Comparison of ENCODE assay signal across 2 cellular contexts in genomic region chr15:40787991-40788390, GRCh38.
TF ChIP-seq lines count a peak whose summit lies in the region.

No MANE protein-coding gene starts in this region.

TF ChIP-seq in Ishikawa, 13 proteins besides CTCF, POLR2A, EP300 and RAD21:
- TF ChIP-seq EGR1 (IDR thresholded peaks at IDR 0.05), result no peak
- TF ChIP-seq CREB1 (IDR thresholded peaks at IDR 0.05; ENCODE audit: low read depth), result no peak
- no peak for TF ChIP-seq TEAD4 (IDR thresholded peaks at IDR 0.05)
- TF ChIP-seq FOXM1 (IDR thresholded peaks at IDR 0.05; ENCODE audit: borderline replicate concordance, low read depth), result no peak
- TF ChIP-seq YY1 (IDR thresholded peaks at IDR 0.05; ENCODE audit: low read depth), result no peak
- TF ChIP-seq, protein P1, sequence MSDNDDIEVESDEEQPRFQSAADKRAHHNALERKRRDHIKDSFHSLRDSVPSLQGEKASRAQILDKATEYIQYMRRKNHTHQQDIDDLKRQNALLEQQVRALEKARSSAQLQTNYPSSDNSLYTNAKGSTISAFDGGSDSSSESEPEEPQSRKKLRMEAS (IDR thresholded peaks at IDR 0.05), result no peak
- TF ChIP-seq TCF12 (IDR thresholded peaks at IDR 0.05; ENCODE audit: low read depth), result no peak
- TF ChIP-seq, protein P2, sequence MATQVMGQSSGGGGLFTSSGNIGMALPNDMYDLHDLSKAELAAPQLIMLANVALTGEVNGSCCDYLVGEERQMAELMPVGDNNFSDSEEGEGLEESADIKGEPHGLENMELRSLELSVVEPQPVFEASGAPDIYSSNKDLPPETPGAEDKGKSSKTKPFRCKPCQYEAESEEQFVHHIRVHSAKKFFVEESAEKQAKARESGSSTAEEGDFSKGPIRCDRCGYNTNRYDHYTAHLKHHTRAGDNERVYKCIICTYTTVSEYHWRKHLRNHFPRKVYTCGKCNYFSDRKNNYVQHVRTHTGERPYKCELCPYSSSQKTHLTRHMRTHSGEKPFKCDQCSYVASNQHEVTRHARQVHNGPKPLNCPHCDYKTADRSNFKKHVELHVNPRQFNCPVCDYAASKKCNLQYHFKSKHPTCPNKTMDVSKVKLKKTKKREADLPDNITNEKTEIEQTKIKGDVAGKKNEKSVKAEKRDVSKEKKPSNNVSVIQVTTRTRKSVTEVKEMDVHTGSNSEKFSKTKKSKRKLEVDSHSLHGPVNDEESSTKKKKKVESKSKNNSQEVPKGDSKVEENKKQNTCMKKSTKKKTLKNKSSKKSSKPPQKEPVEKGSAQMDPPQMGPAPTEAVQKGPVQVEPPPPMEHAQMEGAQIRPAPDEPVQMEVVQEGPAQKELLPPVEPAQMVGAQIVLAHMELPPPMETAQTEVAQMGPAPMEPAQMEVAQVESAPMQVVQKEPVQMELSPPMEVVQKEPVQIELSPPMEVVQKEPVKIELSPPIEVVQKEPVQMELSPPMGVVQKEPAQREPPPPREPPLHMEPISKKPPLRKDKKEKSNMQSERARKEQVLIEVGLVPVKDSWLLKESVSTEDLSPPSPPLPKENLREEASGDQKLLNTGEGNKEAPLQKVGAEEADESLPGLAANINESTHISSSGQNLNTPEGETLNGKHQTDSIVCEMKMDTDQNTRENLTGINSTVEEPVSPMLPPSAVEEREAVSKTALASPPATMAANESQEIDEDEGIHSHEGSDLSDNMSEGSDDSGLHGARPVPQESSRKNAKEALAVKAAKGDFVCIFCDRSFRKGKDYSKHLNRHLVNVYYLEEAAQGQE (IDR thresholded peaks at IDR 0.05; ENCODE audit: low read depth), result no peak
- TF ChIP-seq TAF1 (IDR thresholded peaks at IDR 0.05; ENCODE audit: low read depth), result no peak
- TF ChIP-seq, protein P3, sequence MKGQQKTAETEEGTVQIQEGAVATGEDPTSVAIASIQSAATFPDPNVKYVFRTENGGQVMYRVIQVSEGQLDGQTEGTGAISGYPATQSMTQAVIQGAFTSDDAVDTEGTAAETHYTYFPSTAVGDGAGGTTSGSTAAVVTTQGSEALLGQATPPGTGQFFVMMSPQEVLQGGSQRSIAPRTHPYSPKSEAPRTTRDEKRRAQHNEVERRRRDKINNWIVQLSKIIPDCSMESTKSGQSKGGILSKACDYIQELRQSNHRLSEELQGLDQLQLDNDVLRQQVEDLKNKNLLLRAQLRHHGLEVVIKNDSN (IDR thresholded peaks at IDR 0.05), result no peak
- TF ChIP-seq NFIC (IDR thresholded peaks at IDR 0.05), result no peak
- TF ChIP-seq ZBTB7A (IDR thresholded peaks at IDR 0.05; ENCODE audit: low read depth), result no peak
- no peak for TF ChIP-seq CEBPB (IDR thresholded peaks at IDR 0.05)

TF ChIP-seq in GM12878, 131 proteins besides CTCF, POLR2A, EP300 and RAD21:
- TF ChIP-seq PRDM15 (CRISPR knock-in tag; IDR thresholded peaks at IDR 0.05), result no peak
